1 cellular context compared by ENCODE assay signal in the genomic region with DNA sequence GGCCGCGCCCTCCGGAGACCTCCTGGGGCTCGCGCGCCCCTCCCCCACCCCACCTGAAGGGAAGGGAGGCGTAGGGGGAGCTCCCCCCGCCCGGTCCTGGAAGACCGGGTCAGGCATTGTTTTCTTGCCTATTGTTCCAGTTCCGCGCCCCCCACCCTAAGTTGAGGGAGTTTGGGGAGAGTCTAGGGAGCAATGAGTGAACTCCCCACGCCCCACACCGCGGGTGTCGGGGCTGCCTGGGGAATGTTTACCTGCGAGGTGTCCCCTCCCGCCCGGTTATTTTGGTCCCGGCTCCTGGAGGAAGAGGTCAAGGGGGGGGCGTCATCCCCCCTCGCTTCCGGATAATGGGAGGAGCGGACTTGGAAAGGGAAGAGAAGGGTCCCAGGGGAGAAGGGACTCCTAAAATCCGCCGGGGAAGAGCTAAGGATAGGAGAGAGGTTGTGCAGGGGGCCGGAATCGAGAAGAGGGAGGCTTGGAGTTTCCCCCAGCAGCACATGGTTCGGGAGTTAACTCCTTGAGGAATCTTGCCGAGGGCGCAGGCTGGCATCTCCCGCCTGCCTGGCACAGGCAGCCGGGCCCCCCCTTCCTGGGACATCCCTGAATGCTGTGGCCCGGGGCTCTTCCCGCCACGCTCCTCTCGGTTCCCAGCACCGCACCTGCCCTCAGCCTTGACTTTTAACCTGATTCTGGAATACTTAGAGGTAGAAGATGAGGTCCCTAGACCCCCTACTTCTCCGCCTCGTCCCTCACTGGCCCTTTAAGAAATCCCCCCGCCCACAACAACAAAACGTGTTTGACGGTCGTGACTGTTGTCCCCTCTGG.
A peak's percentile ranks its signal among the peaks of the same experiment; 100 is the strongest.
TF ChIP-seq lines count a peak whose summit lies in the region.

No MANE protein-coding gene starts in this region.

TF ChIP-seq in HepG2, 621 proteins besides CTCF, POLR2A, EP300 and RAD21 (continued from another document and continues in another):
- no peak for TF ChIP-seq ZNF720 (CRISPR knock-in tag; IDR thresholded peaks at IDR 0.05)
- 0 out of 2 replicates have a peak, but pooled peaks have one; percentile 35 for TF ChIP-seq TCF7 (IDR thresholded peaks at IDR 0.05; ENCODE audit: low read depth)
- TF ChIP-seq, protein P1, sequence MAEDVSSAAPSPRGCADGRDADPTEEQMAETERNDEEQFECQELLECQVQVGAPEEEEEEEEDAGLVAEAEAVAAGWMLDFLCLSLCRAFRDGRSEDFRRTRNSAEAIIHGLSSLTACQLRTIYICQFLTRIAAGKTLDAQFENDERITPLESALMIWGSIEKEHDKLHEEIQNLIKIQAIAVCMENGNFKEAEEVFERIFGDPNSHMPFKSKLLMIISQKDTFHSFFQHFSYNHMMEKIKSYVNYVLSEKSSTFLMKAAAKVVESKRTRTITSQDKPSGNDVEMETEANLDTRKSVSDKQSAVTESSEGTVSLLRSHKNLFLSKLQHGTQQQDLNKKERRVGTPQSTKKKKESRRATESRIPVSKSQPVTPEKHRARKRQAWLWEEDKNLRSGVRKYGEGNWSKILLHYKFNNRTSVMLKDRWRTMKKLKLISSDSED (CRISPR knock-in tag; IDR thresholded peaks at IDR 0.05) = no peak; the same call in 1 of the 2 replicates
- TF ChIP-seq, protein P2, sequence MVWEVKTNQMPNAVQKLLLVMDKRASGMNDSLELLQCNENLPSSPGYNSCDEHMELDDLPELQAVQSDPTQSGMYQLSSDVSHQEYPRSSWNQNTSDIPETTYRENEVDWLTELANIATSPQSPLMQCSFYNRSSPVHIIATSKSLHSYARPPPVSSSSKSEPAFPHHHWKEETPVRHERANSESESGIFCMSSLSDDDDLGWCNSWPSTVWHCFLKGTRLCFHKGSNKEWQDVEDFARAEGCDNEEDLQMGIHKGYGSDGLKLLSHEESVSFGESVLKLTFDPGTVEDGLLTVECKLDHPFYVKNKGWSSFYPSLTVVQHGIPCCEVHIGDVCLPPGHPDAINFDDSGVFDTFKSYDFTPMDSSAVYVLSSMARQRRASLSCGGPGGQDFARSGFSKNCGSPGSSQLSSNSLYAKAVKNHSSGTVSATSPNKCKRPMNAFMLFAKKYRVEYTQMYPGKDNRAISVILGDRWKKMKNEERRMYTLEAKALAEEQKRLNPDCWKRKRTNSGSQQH (CRISPR knock-in tag; IDR thresholded peaks at IDR 0.05; ENCODE audit: low read depth) = peak; percentile 28
- no peak for TF ChIP-seq NFIB (CRISPR knock-in tag; IDR thresholded peaks at IDR 0.05; ENCODE audit: borderline replicate concordance)
- TF ChIP-seq, protein P3, sequence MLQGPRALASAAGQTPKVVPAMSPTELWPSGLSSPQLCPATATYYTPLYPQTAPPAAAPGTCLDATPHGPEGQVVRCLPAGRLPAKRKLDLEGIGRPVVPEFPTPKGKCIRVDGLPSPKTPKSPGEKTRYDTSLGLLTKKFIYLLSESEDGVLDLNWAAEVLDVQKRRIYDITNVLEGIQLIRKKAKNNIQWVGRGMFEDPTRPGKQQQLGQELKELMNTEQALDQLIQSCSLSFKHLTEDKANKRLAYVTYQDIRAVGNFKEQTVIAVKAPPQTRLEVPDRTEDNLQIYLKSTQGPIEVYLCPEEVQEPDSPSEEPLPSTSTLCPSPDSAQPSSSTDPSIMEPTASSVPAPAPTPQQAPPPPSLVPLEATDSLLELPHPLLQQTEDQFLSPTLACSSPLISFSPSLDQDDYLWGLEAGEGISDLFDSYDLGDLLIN (CRISPR knock-in tag; IDR thresholded peaks at IDR 0.05; ENCODE audit: borderline replicate concordance) = no peak
- peak; percentile 62 for TF ChIP-seq SALL1 (CRISPR knock-in tag; IDR thresholded peaks at IDR 0.05)
- no peak for TF ChIP-seq ZNF317 (CRISPR knock-in tag; IDR thresholded peaks at IDR 0.05)
- TF ChIP-seq, protein P4, sequence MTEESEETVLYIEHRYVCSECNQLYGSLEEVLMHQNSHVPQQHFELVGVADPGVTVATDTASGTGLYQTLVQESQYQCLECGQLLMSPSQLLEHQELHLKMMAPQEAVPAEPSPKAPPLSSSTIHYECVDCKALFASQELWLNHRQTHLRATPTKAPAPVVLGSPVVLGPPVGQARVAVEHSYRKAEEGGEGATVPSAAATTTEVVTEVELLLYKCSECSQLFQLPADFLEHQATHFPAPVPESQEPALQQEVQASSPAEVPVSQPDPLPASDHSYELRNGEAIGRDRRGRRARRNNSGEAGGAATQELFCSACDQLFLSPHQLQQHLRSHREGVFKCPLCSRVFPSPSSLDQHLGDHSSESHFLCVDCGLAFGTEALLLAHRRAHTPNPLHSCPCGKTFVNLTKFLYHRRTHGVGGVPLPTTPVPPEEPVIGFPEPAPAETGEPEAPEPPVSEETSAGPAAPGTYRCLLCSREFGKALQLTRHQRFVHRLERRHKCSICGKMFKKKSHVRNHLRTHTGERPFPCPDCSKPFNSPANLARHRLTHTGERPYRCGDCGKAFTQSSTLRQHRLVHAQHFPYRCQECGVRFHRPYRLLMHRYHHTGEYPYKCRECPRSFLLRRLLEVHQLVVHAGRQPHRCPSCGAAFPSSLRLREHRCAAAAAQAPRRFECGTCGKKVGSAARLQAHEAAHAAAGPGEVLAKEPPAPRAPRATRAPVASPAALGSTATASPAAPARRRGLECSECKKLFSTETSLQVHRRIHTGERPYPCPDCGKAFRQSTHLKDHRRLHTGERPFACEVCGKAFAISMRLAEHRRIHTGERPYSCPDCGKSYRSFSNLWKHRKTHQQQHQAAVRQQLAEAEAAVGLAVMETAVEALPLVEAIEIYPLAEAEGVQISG (CRISPR knock-in tag; IDR thresholded peaks at IDR 0.05) = peak; percentile 25; the same call in 1 of the 2 replicates
- TF ChIP-seq GABPB1 (CRISPR knock-in tag; IDR thresholded peaks at IDR 0.05) = peak; percentile 71
- TF ChIP-seq YY1 (IDR thresholded peaks at IDR 0.05; ENCODE audit: insufficient read depth, insufficient replicate concordance, low read depth, low read length) = peak; percentile 3
- no peak for TF ChIP-seq AKAP8 (CRISPR knock-in tag; IDR thresholded peaks at IDR 0.05)
- TF ChIP-seq, protein P5, sequence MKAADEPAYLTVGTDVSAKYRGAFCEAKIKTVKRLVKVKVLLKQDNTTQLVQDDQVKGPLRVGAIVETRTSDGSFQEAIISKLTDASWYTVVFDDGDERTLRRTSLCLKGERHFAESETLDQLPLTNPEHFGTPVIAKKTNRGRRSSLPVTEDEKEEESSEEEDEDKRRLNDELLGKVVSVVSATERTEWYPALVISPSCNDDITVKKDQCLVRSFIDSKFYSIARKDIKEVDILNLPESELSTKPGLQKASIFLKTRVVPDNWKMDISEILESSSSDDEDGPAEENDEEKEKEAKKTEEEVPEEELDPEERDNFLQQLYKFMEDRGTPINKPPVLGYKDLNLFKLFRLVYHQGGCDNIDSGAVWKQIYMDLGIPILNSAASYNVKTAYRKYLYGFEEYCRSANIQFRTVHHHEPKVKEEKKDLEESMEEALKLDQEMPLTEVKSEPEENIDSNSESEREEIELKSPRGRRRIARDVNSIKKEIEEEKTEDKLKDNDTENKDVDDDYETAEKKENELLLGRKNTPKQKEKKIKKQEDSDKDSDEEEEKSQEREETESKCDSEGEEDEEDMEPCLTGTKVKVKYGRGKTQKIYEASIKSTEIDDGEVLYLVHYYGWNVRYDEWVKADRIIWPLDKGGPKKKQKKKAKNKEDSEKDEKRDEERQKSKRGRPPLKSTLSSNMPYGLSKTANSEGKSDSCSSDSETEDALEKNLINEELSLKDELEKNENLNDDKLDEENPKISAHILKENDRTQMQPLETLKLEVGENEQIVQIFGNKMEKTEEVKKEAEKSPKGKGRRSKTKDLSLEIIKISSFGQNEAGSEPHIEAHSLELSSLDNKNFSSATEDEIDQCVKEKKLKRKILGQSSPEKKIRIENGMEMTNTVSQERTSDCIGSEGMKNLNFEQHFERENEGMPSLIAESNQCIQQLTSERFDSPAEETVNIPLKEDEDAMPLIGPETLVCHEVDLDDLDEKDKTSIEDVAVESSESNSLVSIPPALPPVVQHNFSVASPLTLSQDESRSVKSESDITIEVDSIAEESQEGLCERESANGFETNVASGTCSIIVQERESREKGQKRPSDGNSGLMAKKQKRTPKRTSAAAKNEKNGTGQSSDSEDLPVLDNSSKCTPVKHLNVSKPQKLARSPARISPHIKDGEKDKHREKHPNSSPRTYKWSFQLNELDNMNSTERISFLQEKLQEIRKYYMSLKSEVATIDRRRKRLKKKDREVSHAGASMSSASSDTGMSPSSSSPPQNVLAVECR (CRISPR knock-in tag; IDR thresholded peaks at IDR 0.05; ENCODE audit: borderline replicate concordance) = peak; percentile 66
- TF ChIP-seq EHMT2 (IDR thresholded peaks at IDR 0.05; ENCODE audit: borderline replicate concordance, low read depth, low read length) = no peak
- 0 out of 2 replicates have a peak, but pooled peaks have one; percentile 18 for TF ChIP-seq FOXM1 (CRISPR knock-in tag; IDR thresholded peaks at IDR 0.05)
- peak; percentile 93 for TF ChIP-seq NFATC3 (CRISPR knock-in tag; IDR thresholded peaks at IDR 0.05)
- no peak for TF ChIP-seq NBN (conservative IDR thresholded peaks at IDR 0.05)
- TF ChIP-seq, protein P6, sequence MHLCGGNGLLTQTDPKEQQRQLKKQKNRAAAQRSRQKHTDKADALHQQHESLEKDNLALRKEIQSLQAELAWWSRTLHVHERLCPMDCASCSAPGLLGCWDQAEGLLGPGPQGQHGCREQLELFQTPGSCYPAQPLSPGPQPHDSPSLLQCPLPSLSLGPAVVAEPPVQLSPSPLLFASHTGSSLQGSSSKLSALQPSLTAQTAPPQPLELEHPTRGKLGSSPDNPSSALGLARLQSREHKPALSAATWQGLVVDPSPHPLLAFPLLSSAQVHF (CRISPR knock-in tag; IDR thresholded peaks at IDR 0.05) = no peak
- no peak for TF ChIP-seq PRMT3 (CRISPR knock-in tag; IDR thresholded peaks at IDR 0.05; ENCODE audit: borderline replicate concordance, low read depth)
- no peak for TF ChIP-seq SMC3 (IDR thresholded peaks at IDR 0.05; ENCODE audit: low read length)
- TF ChIP-seq XBP1 (CRISPR knock-in tag; IDR thresholded peaks at IDR 0.05) = no peak
- TF ChIP-seq ZNF549 (CRISPR knock-in tag; IDR thresholded peaks at IDR 0.05) = no peak
- no peak for TF ChIP-seq TCF12 (IDR thresholded peaks at IDR 0.05)
- TF ChIP-seq TCF12 (CRISPR knock-in tag; IDR thresholded peaks at IDR 0.05) = peak; percentile 86
- TF ChIP-seq, protein P7, sequence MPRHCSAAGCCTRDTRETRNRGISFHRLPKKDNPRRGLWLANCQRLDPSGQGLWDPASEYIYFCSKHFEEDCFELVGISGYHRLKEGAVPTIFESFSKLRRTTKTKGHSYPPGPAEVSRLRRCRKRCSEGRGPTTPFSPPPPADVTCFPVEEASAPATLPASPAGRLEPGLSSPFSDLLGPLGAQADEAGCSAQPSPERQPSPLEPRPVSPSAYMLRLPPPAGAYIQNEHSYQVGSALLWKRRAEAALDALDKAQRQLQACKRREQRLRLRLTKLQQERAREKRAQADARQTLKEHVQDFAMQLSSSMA (CRISPR knock-in tag; IDR thresholded peaks at IDR 0.05) = 0 out of 2 replicates have a peak, but pooled peaks have one; percentile 21
- peak; percentile 21 for TF ChIP-seq U2AF1 (optimal IDR thresholded peaks at IDR 0.05; ENCODE audit: low read depth, low read length)
- no peak for TF ChIP-seq IRF2 (CRISPR knock-in tag; IDR thresholded peaks at IDR 0.05)
- TF ChIP-seq FOXO1 (CRISPR knock-in tag; IDR thresholded peaks at IDR 0.05) = no peak; the same call in 1 of the 2 replicates
- peak; percentile 45 for TF ChIP-seq POLR2AphosphoS5 (IDR thresholded peaks at IDR 0.05; ENCODE audit: low read depth, low read length)
- TF ChIP-seq AGO2 (optimal IDR thresholded peaks at IDR 0.05; ENCODE audit: low read depth, low read length) = peak; percentile 70
- TF ChIP-seq FOSL2 (CRISPR knock-in tag; IDR thresholded peaks at IDR 0.05) = 0 out of 2 replicates have a peak, but pooled peaks have one; percentile 14
- TF ChIP-seq, protein P8, sequence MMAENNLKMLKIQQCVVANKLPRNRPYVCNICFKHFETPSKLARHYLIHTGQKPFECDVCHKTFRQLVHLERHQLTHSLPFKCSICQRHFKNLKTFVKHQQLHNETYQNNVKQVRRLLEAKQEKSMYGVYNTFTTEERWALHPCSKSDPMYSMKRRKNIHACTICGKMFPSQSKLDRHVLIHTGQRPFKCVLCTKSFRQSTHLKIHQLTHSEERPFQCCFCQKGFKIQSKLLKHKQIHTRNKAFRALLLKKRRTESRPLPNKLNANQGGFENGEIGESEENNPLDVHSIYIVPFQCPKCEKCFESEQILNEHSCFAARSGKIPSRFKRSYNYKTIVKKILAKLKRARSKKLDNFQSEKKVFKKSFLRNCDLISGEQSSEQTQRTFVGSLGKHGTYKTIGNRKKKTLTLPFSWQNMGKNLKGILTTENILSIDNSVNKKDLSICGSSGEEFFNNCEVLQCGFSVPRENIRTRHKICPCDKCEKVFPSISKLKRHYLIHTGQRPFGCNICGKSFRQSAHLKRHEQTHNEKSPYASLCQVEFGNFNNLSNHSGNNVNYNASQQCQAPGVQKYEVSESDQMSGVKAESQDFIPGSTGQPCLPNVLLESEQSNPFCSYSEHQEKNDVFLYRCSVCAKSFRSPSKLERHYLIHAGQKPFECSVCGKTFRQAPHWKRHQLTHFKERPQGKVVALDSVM (CRISPR knock-in tag; IDR thresholded peaks at IDR 0.05) = no peak
- peak; percentile 43; the same call in 1 of the 2 replicates for TF ChIP-seq ETV6 (CRISPR knock-in tag; conservative IDR thresholded peaks at IDR 0.05)
- TF ChIP-seq SRSF1 (optimal IDR thresholded peaks at IDR 0.05; ENCODE audit: low read depth, low read length) = peak; percentile 94
- TF ChIP-seq, protein P9, sequence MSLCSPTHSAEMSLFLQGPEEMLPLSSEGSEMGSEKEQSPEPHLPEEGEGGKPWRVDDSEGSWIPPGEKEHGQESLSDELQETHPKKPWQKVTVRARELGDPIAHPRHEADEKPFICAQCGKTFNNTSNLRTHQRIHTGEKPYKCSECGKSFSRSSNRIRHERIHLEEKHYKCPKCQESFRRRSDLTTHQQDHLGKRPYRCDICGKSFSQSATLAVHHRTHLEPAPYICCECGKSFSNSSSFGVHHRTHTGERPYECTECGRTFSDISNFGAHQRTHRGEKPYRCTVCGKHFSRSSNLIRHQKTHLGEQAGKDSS (CRISPR knock-in tag; IDR thresholded peaks at IDR 0.05; ENCODE audit: borderline replicate concordance, low read depth) = peak; percentile 68; the same call in 1 of the 2 replicates
- peak; percentile 61; the same call in 1 of the 2 replicates for TF ChIP-seq TBX2 (CRISPR knock-in tag; IDR thresholded peaks at IDR 0.05; ENCODE audit: borderline replicate concordance)
- 0 out of 2 replicates have a peak, but pooled peaks have one; percentile 17 for TF ChIP-seq ZKSCAN8 (CRISPR knock-in tag; IDR thresholded peaks at IDR 0.05; ENCODE audit: borderline replicate concordance)
- TF ChIP-seq SRSF9 (IDR thresholded peaks at IDR 0.05; ENCODE audit: borderline replicate concordance, insufficient read depth, low read depth, low read length, poor library complexity, severe bottlenecking) = no peak
- TF ChIP-seq, protein P10, sequence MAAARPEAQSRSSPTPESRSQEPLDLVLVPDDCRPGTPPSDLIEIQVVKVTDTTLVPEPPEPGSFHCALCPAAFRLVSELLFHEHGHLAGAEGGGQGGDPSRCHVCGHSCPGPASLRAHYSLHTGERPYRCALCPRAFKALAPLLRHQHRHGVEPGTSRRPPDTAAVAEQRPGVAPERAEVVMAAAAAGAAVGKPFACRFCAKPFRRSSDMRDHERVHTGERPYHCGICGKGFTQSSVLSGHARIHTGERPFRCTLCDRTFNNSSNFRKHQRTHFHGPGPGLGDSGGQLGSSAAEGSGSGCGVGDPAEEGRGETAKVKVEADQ (CRISPR knock-in tag; IDR thresholded peaks at IDR 0.05; ENCODE audit: borderline replicate concordance) = peak; percentile 78; the same call in 1 of the 2 replicates
- TF ChIP-seq SRF (IDR thresholded peaks at IDR 0.05; ENCODE audit: low read depth, low read length) = no peak
- TF ChIP-seq ZNF501 (CRISPR knock-in tag; IDR thresholded peaks at IDR 0.05) = peak; percentile 32
- peak; percentile 82 for TF ChIP-seq NR2F6 (IDR thresholded peaks at IDR 0.05)
- peak; percentile 89 for TF ChIP-seq NR2F6 (CRISPR knock-in tag; IDR thresholded peaks at IDR 0.05)
- peak; percentile 58 for TF ChIP-seq PHF8 (CRISPR knock-in tag; IDR thresholded peaks at IDR 0.05)
- no peak for TF ChIP-seq ZMYM3 (CRISPR knock-in tag; IDR thresholded peaks at IDR 0.05)
- TF ChIP-seq ETV5 (CRISPR knock-in tag; IDR thresholded peaks at IDR 0.05; ENCODE audit: borderline replicate concordance) = peak; percentile 91
